8 cellular contexts compared by ENCODE assay signal in the genomic region with DNA sequence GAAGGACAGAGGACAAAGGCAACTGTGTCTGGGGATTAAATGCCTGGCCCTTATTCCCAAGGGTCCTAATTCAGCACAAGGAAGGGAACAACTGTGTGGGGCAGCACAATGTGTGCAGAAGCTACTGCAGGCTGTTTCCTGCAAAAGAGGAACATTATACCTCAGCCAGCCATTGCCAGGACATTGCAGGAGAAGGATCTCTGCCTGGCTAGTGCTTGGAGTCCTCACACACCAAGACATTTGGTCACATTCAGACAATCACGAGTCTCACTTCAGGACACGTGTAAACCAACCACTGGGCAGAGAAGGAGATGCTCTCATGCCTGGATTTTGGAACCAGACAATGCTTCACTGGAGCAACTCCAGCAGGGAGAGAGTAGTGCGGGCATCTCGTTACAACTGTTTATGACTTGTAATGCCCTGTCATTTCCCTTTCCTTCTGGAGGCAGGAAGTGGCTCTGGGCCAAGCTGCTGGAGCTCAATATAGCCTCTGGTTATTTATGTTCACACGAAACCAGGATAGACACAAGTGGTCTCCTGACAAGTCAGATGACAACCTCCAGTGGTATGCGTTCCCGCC. TPM values are rescaled to one million over a fixed set of nuclear protein-coding genes. Genes with fewer than 3 reads are reported as not detected.
DNase-seq lines count a peak whose midpoint lies in the region; ATAC-seq, FAIRE-seq and TF ChIP-seq lines count a peak whose summit lies in the region.

No MANE protein-coding gene starts in this region.

- peak; percentile 99 for FAIRE-seq in endothelial cell of umbilical vein (lab: Jason Lieb, UNC)

- H3K4me1 ChIP-seq in endothelial cell of umbilical vein (ENCODE audit: control insufficient read depth, extremely low read depth, insufficient read depth, low read length) = peaks cover 22% of the 10 kb centered on the region

- ATAC-seq in HG03520 (IDR thresholded peaks at IDR 0.05; ENCODE audit: unreplicated experiment) = no peak

- no peaks in the 10 kb centered on the region for H4K20me1 ChIP-seq in endothelial cell of umbilical vein (replicated peaks; ENCODE audit: control insufficient read depth, extremely low read depth, insufficient read depth, low read length)

- no peaks in the 10 kb centered on the region for H3K9me3 ChIP-seq in endothelial cell of umbilical vein (replicated peaks; ENCODE audit: control insufficient read depth, insufficient read depth, low read length)

- H3K36me3 ChIP-seq in endothelial cell of umbilical vein (ENCODE audit: control insufficient read depth in 2 of 2, extremely low read depth in 1 of 2, insufficient read depth in 2 of 2, low read length in 2 of 2) = no peaks in the 10 kb centered on the region

- H3K27me3 ChIP-seq in endothelial cell of umbilical vein (ENCODE audit: control insufficient read depth in 2 of 2, insufficient read depth in 2 of 2, low read length in 2 of 2) = no peaks in the 10 kb centered on the region

- BruUV-seq in endothelial cell of umbilical vein (replicated peaks; lab: Mats Ljungman, UMichigan) = TSS peak; percentile 98

- dilution Hi-C loops in endothelial cell of umbilical vein (cut with MboI; ENCODE audit: extremely low pct_ligation_motif_present, low sequenced_read_pairs) = no loop called here

- peak overlapping the region; percentile 67 for H2AFZ ChIP-seq in endothelial cell of umbilical vein (ENCODE audit: low read depth, low read length)

- peak overlapping the region; percentile 45 for H3K4me2 ChIP-seq in endothelial cell of umbilical vein (ENCODE audit: insufficient read depth, low read length)

- no peaks in the 10 kb centered on the region for H3K9me1 ChIP-seq in endothelial cell of umbilical vein (replicated peaks; ENCODE audit: control insufficient read depth, extremely low read depth, insufficient read depth, low read length)

- intact Hi-C loops in endothelial cell of umbilical vein (cut with micrococcal nuclease) = loop anchor here (1.0 to 2.0 kb wide), 5 partner anchors 23 to 364 kb away; no protein-coding TSS in a partner anchor

- no peaks in the 10 kb centered on the region for H3K79me2 ChIP-seq in endothelial cell of umbilical vein (ENCODE audit: control insufficient read depth, insufficient read depth, low read length)

- peak overlapping the region; percentile 67 for H3K9ac ChIP-seq in endothelial cell of umbilical vein (replicated peaks; ENCODE audit: extremely low read depth, insufficient read depth, low read length)

- CTCF ChIA-PET in endothelial cell of umbilical vein (lab: Charles Lee) = interaction anchor here (0.6 to 2.6 kb wide), 8 partner anchors 9 to 155 kb away, joined by 3 to 29 read pairs (median 4); a partner anchor contains a TSS

- peak; percentile 5 for DNase-seq in NCI-H2107 (lab: John Stamatoyannopoulos, UW)
- no peak for DNase-seq in NCI-H2107 treated with DMSO at 0.1 percent for 48 hours (lab: John Stamatoyannopoulos, UW; ENCODE audit: unreplicated experiment)
- DNase-seq in NOMO-1 treated with DMSO at 0.1 percent for 48 hours (lab: John Stamatoyannopoulos, UW; ENCODE audit: unreplicated experiment) = peak; percentile 84
- DNase-seq in endothelial cell of umbilical vein (ENCODE audit: low read depth, low spot score) = peak; percentile 97
- peak; percentile 94 for DNase-seq in pulmonary artery endothelial cell (ENCODE audit: low read depth, low spot score)
- no peak for DNase-seq in HuH-7.5 (ENCODE audit: low spot score)
- DNase-seq in OCI-M2 (lab: John Stamatoyannopoulos, UW; ENCODE audit: unreplicated experiment) = no peak

- TF ChIP-seq CTCF in endothelial cell of umbilical vein (IDR thresholded peaks at IDR 0.05; ENCODE audit: extremely low read depth in 1 of 2, insufficient read depth in 1 of 2, low read depth in 1 of 2, low read length in 2 of 2) = no peak

- H3K27ac ChIP-seq in endothelial cell of umbilical vein (ENCODE audit: insufficient read depth, low read depth, low read length) = peak overlapping the region; percentile 95

- H3K4me3 ChIP-seq in endothelial cell of umbilical vein (replicated peaks in 1 of 3; ENCODE audit: insufficient read depth in 1 of 3, low read depth in 1 of 3, low read length in 3 of 3) = no peak overlapping the region

- TF ChIP-seq POLR2A in endothelial cell of umbilical vein (IDR thresholded peaks at IDR 0.05; ENCODE audit: low read depth, low read length) = peak; percentile 71

- POLR2A ChIA-PET in endothelial cell of umbilical vein (lab: Charles Lee) = interaction anchor here (0.7 to 1.0 kb wide), 2 partner anchors 24 to 66 kb away, joined by 3 read pairs; a partner anchor contains a TSS

TF ChIP-seq in endothelial cell of umbilical vein, 7 proteins besides CTCF, POLR2A, EP300 and RAD21:
- peak; percentile 81 for TF ChIP-seq FOS (IDR thresholded peaks at IDR 0.05; ENCODE audit: borderline replicate concordance, insufficient read depth, low read length)
- TF ChIP-seq GATA2 (IDR thresholded peaks at IDR 0.05; ENCODE audit: insufficient read depth, insufficient read length, low read depth, low read length) = peak; percentile 45
- TF ChIP-seq EZH2 (IDR thresholded peaks at IDR 0.05; ENCODE audit: borderline replicate concordance, low read depth, low read length, severe bottlenecking) = no peak
- peak; percentile 95 for TF ChIP-seq POLR2AphosphoS5 (IDR thresholded peaks at IDR 0.05; ENCODE audit: insufficient read depth, low read depth, low read length)
- TF ChIP-seq, protein P1, sequence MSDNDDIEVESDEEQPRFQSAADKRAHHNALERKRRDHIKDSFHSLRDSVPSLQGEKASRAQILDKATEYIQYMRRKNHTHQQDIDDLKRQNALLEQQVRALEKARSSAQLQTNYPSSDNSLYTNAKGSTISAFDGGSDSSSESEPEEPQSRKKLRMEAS (IDR thresholded peaks at IDR 0.05; ENCODE audit: insufficient read depth, insufficient read length) = peak; percentile 69
- no peak for TF ChIP-seq MYC (IDR thresholded peaks at IDR 0.05; ENCODE audit: low read depth, low read length)
- TF ChIP-seq JUN (IDR thresholded peaks at IDR 0.05; ENCODE audit: borderline replicate concordance, insufficient read depth, insufficient read length, low read depth) = peak; percentile 82

RNA-seq across cellular contexts. Expression of a gene that starts 23.9 kb away (rescaled TPM):
- total RNA-seq in endothelial cell of umbilical vein (14.5 and 14.7 TPM in 2 replicates), pulmonary artery endothelial cell (13.3 and 26.4 TPM in 2 replicates)
- polyA plus RNA-seq in endothelial cell of umbilical vein = 5.2 and 5.5 TPM in 2 replicates
- polyA plus RNA-seq in endothelial cell of umbilical vein (2011; cell fraction: cytosol; rRNA removed) = 4.9 and 5.3 TPM in 2 replicates
- 16.2 and 16.9 TPM in 2 replicates for polyA plus RNA-seq in endothelial cell of umbilical vein (2011; cell fraction: nucleus; rRNA removed)
- 7.1 and 7.5 TPM in 2 replicates for polyA plus RNA-seq in endothelial cell of umbilical vein (2012)
- 15.4 and 18.4 TPM in 2 replicates for polyA minus RNA-seq in endothelial cell of umbilical vein
- polyA minus RNA-seq in endothelial cell of umbilical vein (2011; cell fraction: cytosol; rRNA and poly(A)+ RNA removed) = 9.8 TPM
- polyA minus RNA-seq in endothelial cell of umbilical vein (2011; cell fraction: nucleus; rRNA and poly(A)+ RNA removed) = 21.8 and 26.7 TPM in 2 replicates

Comparison
In these comparisons a context has a peak if more than half of its experiments do, and no peak if none do; other contexts are left out.
1. DNase-seq: peak in NCI-H2107 (single experiment), NOMO-1 treated with DMSO at 0.1 percent for 48 hours (single experiment), endothelial cell of umbilical vein (single experiment) and pulmonary artery endothelial cell (single experiment); none in NCI-H2107 treated with DMSO at 0.1 percent for 48 hours (single experiment), HuH-7.5 (single experiment) and OCI-M2 (single experiment).